In genomic region chr16:46991729-46992704, GRCh38 we compare ENCODE assay signal across 35 cellular contexts.
"Had no signal": no experiment of that assay in that cellular context is flagged by ENCODE, and none has a peak within 500 bp of the region (broad histone marks: within the 10 kb centered on the region; RNA-seq: fewer than 3 reads in every experiment).

No MANE protein-coding gene starts in this region.

- H3K27me3 ChIP-seq: brain microvascular endothelial cell, cardiac muscle cell, Peyer's patch, SJSA1 had no signal

- DNase-seq: activated B cell treated with CpG ODN at 0.5 μM for 24 hours; activated CD4-positive, alpha-beta memory T cell treated with anti-CD3 and anti-CD28 coated beads for 36 hours; activated CD4-positive, alpha-beta T cell treated with anti-CD3 and anti-CD28 coated beads for 4 hours; activated CD4-positive, alpha-beta T cell treated with anti-CD3 and anti-CD28 coated beads, Interleukin-2, amount 50 U/mL, for 1 hour; activated CD4-positive, CD25-positive, alpha-beta regulatory T cell treated with anti-CD3 and anti-CD28 coated beads, Interleukin-2, amount 50 U/mL, for 72 hours; activated CD8-positive, alpha-beta memory T cell treated with anti-CD3 and anti-CD28 coated beads, Interleukin-2, amount 50 U/mL, for 4 hours; activated effector memory CD4-positive, alpha-beta T cell treated with Interleukin-2 at 50 U/mL for 16 hours; activated naive CD4-positive, alpha-beta T cell treated with anti-CD3 and anti-CD28 coated beads, Interleukin-2, amount 10 ng/mL, durations not matched to agents 7 days and 5 days; activated naive CD8-positive, alpha-beta T cell treated with anti-CD3 and anti-CD28 coated beads, Interleukin-2, amount 50 U/mL, for 24 hours; activated T-cell treated with anti-CD3 and anti-CD28 coated beads, Interleukin-2, amount 50 U/mL, for 48 hours; anterior cingulate cortex; brain microvascular endothelial cell; NCI-H1092 treated with DMSO at 0.1 percent for 48 hours; NCI-H1417; NCI-H146; NCI-H187; NCI-H2029 treated with DMSO at 0.1 percent for 48 hours; NCI-H2107; NCI-H2171; NCI-H510A; NCI-H526; NCI-H748 treated with DMSO at 0.1 percent for 48 hours; NK-92 treated with Interleukin-12 subunit alpha and Interleukin-12 subunit beta, amount 100 ng/mL, for 24 hours; PC-3; Peyer's patch; RPMI8226; SHP77 treated with DMSO at 0.1 percent for 48 hours; SK-N-SH had no signal

- H3K4me1 Mint-ChIP-seq: activated B cell treated with CpG ODN at 0.5 μM for 24 hours; central memory CD8-positive, alpha-beta T cell had no signal

- H3K27ac ChIP-seq: brain microvascular endothelial cell, cardiac muscle cell, Peyer's patch, SJSA1 had no signal

- H3K4me3 ChIP-seq: cardiac muscle cell, Peyer's patch, SJSA1 had no signal

- H3K9me3 ChIP-seq: Peyer's patch, SK-N-SH had no signal

- H3K4me3 Mint-ChIP-seq: activated B cell treated with CpG ODN at 0.5 μM for 24 hours; activated CD4-positive, alpha-beta memory T cell treated with anti-CD3 and anti-CD28 coated beads for 36 hours; activated naive CD4-positive, alpha-beta T cell treated with anti-CD3 and anti-CD28 coated beads, Interleukin-2, amount 10 ng/mL, durations not matched to agents 7 days and 5 days; activated naive CD8-positive, alpha-beta T cell; activated naive CD8-positive, alpha-beta T cell treated with anti-CD3 and anti-CD28 coated beads, Interleukin-2, amount 50 U/mL, for 24 hours; central memory CD8-positive, alpha-beta T cell; T-helper 1 cell treated with Interleukin-12 subunit alpha and Interleukin-12 subunit beta and Interleukin-4 antibody, amounts not matched to agents 30 μg/mL and 1 μg/mL, for 36 hours; T-helper 2 cell treated with Interferon-gamma antibody and Interleukin-4, amounts not matched to agents 5 μg/mL and 100 μg/mL, for 36 hours had no signal

- H3K36me3 Mint-ChIP-seq: activated CD4-positive, alpha-beta memory T cell treated with anti-CD3 and anti-CD28 coated beads for 36 hours; activated naive CD4-positive, alpha-beta T cell treated with anti-CD3 and anti-CD28 coated beads, Interleukin-2, amount 10 ng/mL, durations not matched to agents 7 days and 5 days; activated naive CD8-positive, alpha-beta T cell had no signal

- H3K4me1 ChIP-seq: Peyer's patch, SJSA1 had no signal

- H3K27ac Mint-ChIP-seq: activated B cell treated with CpG ODN at 0.5 μM for 24 hours; activated CD4-positive, alpha-beta memory T cell treated with anti-CD3 and anti-CD28 coated beads for 36 hours; activated naive CD4-positive, alpha-beta T cell treated with anti-CD3 and anti-CD28 coated beads, Interleukin-2, amount 10 ng/mL, durations not matched to agents 7 days and 5 days; activated naive CD8-positive, alpha-beta T cell; activated naive CD8-positive, alpha-beta T cell treated with anti-CD3 and anti-CD28 coated beads, Interleukin-2, amount 50 U/mL, for 24 hours; T-helper 1 cell treated with Interleukin-12 subunit alpha and Interleukin-12 subunit beta and Interleukin-4 antibody, amounts not matched to agents 30 μg/mL and 1 μg/mL, for 36 hours; T-helper 2 cell treated with Interferon-gamma antibody and Interleukin-4, amounts not matched to agents 5 μg/mL and 100 μg/mL, for 36 hours had no signal

- H3K27me3 Mint-ChIP-seq: activated B cell treated with CpG ODN at 0.5 μM for 24 hours; activated CD4-positive, alpha-beta memory T cell treated with anti-CD3 and anti-CD28 coated beads for 36 hours; activated naive CD4-positive, alpha-beta T cell treated with anti-CD3 and anti-CD28 coated beads, Interleukin-2, amount 10 ng/mL, durations not matched to agents 7 days and 5 days; activated naive CD8-positive, alpha-beta T cell; activated naive CD8-positive, alpha-beta T cell treated with anti-CD3 and anti-CD28 coated beads, Interleukin-2, amount 50 U/mL, for 24 hours; central memory CD8-positive, alpha-beta T cell had no signal

- ATAC-seq: activated naive CD8-positive, alpha-beta T cell treated with anti-CD3 and anti-CD28 coated beads, Interleukin-2, amount 50 U/mL, for 24 hours; PC-3 had no signal

- H3K9me3 Mint-ChIP-seq: activated B cell treated with CpG ODN at 0.5 μM for 24 hours; activated CD4-positive, alpha-beta memory T cell treated with anti-CD3 and anti-CD28 coated beads for 36 hours; activated naive CD8-positive, alpha-beta T cell treated with anti-CD3 and anti-CD28 coated beads, Interleukin-2, amount 50 U/mL, for 24 hours; central memory CD8-positive, alpha-beta T cell had no signal

- H3K4me2 ChIP-seq: SK-N-SH had no signal

- H3K36me3 ChIP-seq: brain microvascular endothelial cell, cardiac muscle cell, Peyer's patch, SJSA1 had no signal

- H3K9ac ChIP-seq: SK-N-SH had no signal

- FAIRE-seq: TTC549 had no signal
